Comparison of ENCODE assay signal across 8 cellular contexts in genomic region chr12:98399532-98399931, GRCh38.
A peak's percentile ranks its signal among the peaks of the same experiment; 100 is the strongest.
DNase-seq lines count a peak whose midpoint lies in the region; ATAC-seq and TF ChIP-seq lines count a peak whose summit lies in the region.

No MANE protein-coding gene starts in this region.

- no peaks in the 10 kb centered on the region for H3K27me3 ChIP-seq in WERI-Rb-1 (ENCODE audit: insufficient read depth, low read depth, severe bottlenecking)

- DNase-seq in COR-L47 (lab: John Stamatoyannopoulos, UW): peak; percentile 43
- DNase-seq in NCI-H2227 (lab: John Stamatoyannopoulos, UW; ENCODE audit: unreplicated experiment): peak; percentile 59
- DNase-seq in activated CD4-positive, alpha-beta T cell treated with anti-CD3 and anti-CD28 coated beads, Interleukin-2, amount 50 U/mL, for 4 hours: peak; percentile 59 to 68
- peak; percentile 72 for DNase-seq in epithelial cell of esophagus (ENCODE audit: low read depth)
- peak; percentile 40 to 63 for DNase-seq in stimulated activated CD4-positive, alpha-beta T cell treated with anti-CD3 and anti-CD28 coated beads, Interleukin-15, amount 100 ng/mL, for 48 hours (ENCODE audit: low read depth in 2 of 2)
- DNase-seq in WERI-Rb-1: no peak

- H3K4me3 ChIP-seq in epithelial cell of esophagus (ENCODE audit: low read length) (no peak overlapping the region), WERI-Rb-1 (ENCODE audit: low read depth, low read length) (no peak overlapping the region)

- no peak overlapping the region for H3K27ac ChIP-seq in WERI-Rb-1

- ATAC-seq in GM21825 (IDR thresholded peaks at IDR 0.05; ENCODE audit: unreplicated experiment) (peak; percentile 42), GM18870 (IDR thresholded peaks at IDR 0.05; ENCODE audit: unreplicated experiment) (no peak)

- TF ChIP-seq CTCF in epithelial cell of esophagus (IDR thresholded peaks at IDR 0.05; ENCODE audit: insufficient read depth, low read depth, low read length, missing control alignments) (no peak), WERI-Rb-1 (IDR thresholded peaks at IDR 0.05; ENCODE audit: low read depth, low read length) (no peak)

- H3K36me3 ChIP-seq in WERI-Rb-1: no peaks in the 10 kb centered on the region

- no peaks in the 10 kb centered on the region for H3K9me3 ChIP-seq in WERI-Rb-1 (ENCODE audit: severe bottlenecking)
